In the genomic region with DNA sequence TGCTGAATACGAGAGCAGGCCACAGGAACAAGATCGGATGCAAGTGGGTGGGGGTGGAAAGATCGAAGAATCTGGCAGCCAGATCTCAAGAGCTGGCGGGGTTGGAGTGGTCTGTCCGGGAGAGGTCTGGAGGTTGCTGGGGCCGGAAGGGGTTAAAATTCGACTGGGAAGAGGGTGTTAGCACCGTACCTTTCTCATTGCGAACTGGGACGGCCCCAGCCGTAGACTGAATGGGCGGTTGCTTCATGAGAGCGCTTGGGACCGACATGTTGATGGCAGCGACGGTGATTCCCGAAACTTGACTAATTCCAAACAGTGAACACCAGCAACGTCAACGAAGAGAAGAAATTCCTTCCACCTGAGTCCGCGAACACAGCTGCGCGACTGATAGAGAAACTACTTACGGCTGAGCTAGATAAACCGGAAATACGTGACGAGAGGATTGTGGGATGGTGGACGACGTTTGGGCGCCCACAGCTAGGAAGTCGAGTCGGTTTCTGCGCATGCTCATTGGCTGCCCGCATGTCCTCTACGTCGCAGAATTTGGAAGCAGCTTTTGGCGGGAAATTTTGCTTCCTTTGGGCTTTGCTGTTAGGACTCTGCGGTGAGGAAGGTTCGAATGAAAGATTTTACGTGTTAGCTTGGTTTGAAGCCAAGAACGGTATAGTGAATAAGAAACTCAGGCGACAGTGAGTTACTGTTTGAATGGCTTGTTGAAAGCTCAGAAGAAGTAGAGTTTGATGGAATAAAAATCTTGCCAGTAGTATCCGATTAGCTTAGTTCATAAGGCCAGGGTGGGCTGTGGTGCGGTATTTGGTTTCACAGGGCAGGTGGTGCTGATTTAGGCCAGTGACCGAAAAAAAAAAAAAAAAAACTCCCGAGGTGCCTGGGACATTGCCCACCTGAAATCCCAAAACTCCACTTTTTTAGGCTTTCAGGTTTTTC, we compare ENCODE assay signal across 8 cellular contexts. TPM values are rescaled to one million over a fixed set of nuclear protein-coding genes. Genes with fewer than 3 reads are reported as not detected.
DNase-seq lines count a peak whose midpoint lies in the region; ATAC-seq, FAIRE-seq and TF ChIP-seq lines count a peak whose summit lies in the region.

A gene with protein sequence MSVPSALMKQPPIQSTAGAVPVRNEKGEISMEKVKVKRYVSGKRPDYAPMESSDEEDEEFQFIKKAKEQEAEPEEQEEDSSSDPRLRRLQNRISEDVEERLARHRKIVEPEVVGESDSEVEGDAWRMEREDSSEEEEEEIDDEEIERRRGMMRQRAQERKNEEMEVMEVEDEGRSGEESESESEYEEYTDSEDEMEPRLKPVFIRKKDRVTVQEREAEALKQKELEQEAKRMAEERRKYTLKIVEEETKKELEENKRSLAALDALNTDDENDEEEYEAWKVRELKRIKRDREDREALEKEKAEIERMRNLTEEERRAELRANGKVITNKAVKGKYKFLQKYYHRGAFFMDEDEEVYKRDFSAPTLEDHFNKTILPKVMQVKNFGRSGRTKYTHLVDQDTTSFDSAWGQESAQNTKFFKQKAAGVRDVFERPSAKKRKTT (minus strand): TSS at position 389 of the 945 bp plus-strand sequence. CDS start 121 bp downstream, at position 268.

- H3K9ac ChIP-seq in kidney (ENCODE audit: low read length in 2 of 2) = peak within 1 kb of the TSS; percentile 84 to 93

- intact Hi-C loops in kidney (cut with DNase I) = no loop called here

- FAIRE-seq in kidney (lab: Jason Lieb, UNC) = peak; percentile 86

- no peaks in the 10 kb centered on the region for H3K36me3 ChIP-seq in kidney (ENCODE audit: control insufficient read depth in 1 of 2, insufficient read depth in 2 of 2, low read length in 2 of 2)

- H3K9me3 ChIP-seq in kidney (ENCODE audit: control insufficient read depth in 1 of 2, low read length in 2 of 2) = no peaks in the 10 kb centered on the region

- peak within 1 kb of the TSS; percentile 99 for H3K4me3 ChIP-seq in AG09309 (ENCODE audit: control insufficient read depth, low read depth, low read length)
- H3K4me3 ChIP-seq in kidney (ENCODE audit: low read length in 2 of 2) = peak within 1 kb of the TSS; percentile 91 to 98

- peaks cover 47% of the 10 kb centered on the region for H3K4me1 Mint-ChIP-seq in chondrocyte (ENCODE audit: low read depth)

- H3K27ac ChIP-seq in kidney (ENCODE audit: low read depth in 2 of 2, low read length in 2 of 2) = peak within 1 kb of the TSS; percentile 83 to 95

- no peaks in the 10 kb centered on the region for H3K27me3 Mint-ChIP-seq in chondrocyte (ENCODE audit: low read depth)

- H3K36me3 Mint-ChIP-seq in chondrocyte (ENCODE audit: low read depth) = no peaks in the 10 kb centered on the region

- H3K9me3 Mint-ChIP-seq in chondrocyte (ENCODE audit: low read depth) = no peaks in the 10 kb centered on the region

- peak; percentile 73 for ATAC-seq in GM19035 (IDR thresholded peaks at IDR 0.05; ENCODE audit: unreplicated experiment)
- peak; percentile 71 for ATAC-seq in HG03439 (IDR thresholded peaks at IDR 0.05; ENCODE audit: unreplicated experiment)

- peak; percentile 89 for DNase-seq in AG09309 (ENCODE audit: low read depth)
- peak; percentile 88 for DNase-seq in NCI-H510A treated with DMSO at 0.1 percent for 48 hours (lab: John Stamatoyannopoulos, UW)
- peak; percentile 85 to 86 for DNase-seq in activated CD4-positive, alpha-beta T cell treated with anti-CD3 and anti-CD28 coated beads for 24 hours (ENCODE audit: low read depth in 2 of 2)
- peak; percentile 94 for DNase-seq in chondrocyte (ENCODE audit: low spot score)
- DNase-seq in kidney = peak; percentile 97
- peak; percentile 94 for DNase-seq in stimulated activated CD4-positive, alpha-beta T cell treated with anti-CD3 and anti-CD28 coated beads, Interleukin-15, amount 100 ng/mL, for 24 hours

- peak within 1 kb of the TSS; percentile 98 for H3K4me3 Mint-ChIP-seq in chondrocyte (ENCODE audit: unreplicated experiment)

- H3K4me1 ChIP-seq in kidney (ENCODE audit: control insufficient read depth in 1 of 2, insufficient read depth in 1 of 2, low read depth in 1 of 2, low read length in 2 of 2) = peaks cover 3 to 8% of the 10 kb centered on the region in 2 donors

- peak within 1 kb of the TSS; percentile 99 for H3K27ac Mint-ChIP-seq in chondrocyte (ENCODE audit: unreplicated experiment)

- TF ChIP-seq CTCF in AG09309 (IDR thresholded peaks at IDR 0.05; ENCODE audit: control insufficient read depth, insufficient read depth, low read depth, low read length, missing control alignments) (no peak), chondrocyte (IDR thresholded peaks at IDR 0.05) (no peak), kidney (IDR thresholded peaks at IDR 0.05; ENCODE audit: borderline replicate concordance, extremely low read depth, insufficient read depth) (no peak)

RNA-seq across cellular contexts. Expression of the gene that starts here (rescaled TPM):
- 26.2 to 35.0 TPM (median 26.3 TPM) in 3 replicates for total RNA-seq in chondrocyte
- 25.3 TPM for total RNA-seq in kidney
- 28.1 TPM for polyA plus RNA-seq in kidney (ENCODE audit: insufficient read depth, low read depth, low replicate concordance)

Comparison
In these comparisons a context has a peak if more than half of its experiments do, and no peak if none do; other contexts are left out.
1. Peak in every context shown above with its lines: DNase-seq, ATAC-seq, H3K4me3 ChIP-seq and H3K27ac ChIP-seq.